Comparison of ENCODE assay signal across 17 cellular contexts in the genomic region with DNA sequence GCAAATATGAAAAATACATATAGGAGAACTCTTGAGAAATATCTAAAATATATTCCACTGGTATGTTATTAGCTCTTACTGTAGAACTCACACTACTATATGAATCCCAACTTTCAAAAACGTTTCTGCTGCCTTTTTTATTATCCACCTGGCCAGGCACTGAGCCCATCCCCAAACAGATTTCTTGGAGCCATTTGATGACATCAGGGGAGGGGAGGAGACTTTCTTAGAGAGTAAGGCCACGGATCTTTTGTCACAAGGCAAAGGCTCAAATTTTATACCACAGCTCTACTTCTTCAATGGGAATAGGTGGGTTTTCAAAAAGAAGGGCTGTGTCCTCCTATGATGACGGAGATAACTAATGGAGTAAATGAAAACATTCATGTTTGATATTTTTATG.
"Had no signal": no experiment of that assay in that cellular context is flagged by ENCODE, and none has a peak within 500 bp of the region (broad histone marks: within the 10 kb centered on the region; RNA-seq: fewer than 3 reads in every experiment).

No MANE protein-coding gene starts in this region.

- H3K27me3 ChIP-seq: right atrium auricular region, tibial artery had no signal

- H3K4me1 ChIP-seq: right atrium auricular region, tibial artery had no signal

- H3K27ac ChIP-seq: right atrium auricular region, tibial artery had no signal

- DNase-seq: activated CD4-positive, alpha-beta memory T cell treated with anti-CD3 and anti-CD28 coated beads for 36 hours; activated CD4-positive, alpha-beta T cell treated with anti-CD3 and anti-CD28 coated beads for 36 hours; activated naive CD8-positive, alpha-beta T cell treated with anti-CD3 and anti-CD28 coated beads for 36 hours; amygdala; effector memory CD8-positive, alpha-beta T cell; islet precursor cell; midbrain; nephron progenitor cell; occipital lobe; stimulated activated CD4-positive, alpha-beta T cell treated with anti-CD3 and anti-CD28 coated beads, Interleukin-12 subunit alpha, Interleukin-12 subunit beta, amount 100 ng/mL, for 4 hours; stimulated activated CD4-positive, alpha-beta T cell treated with anti-CD3 and anti-CD28 coated beads, Interleukin-2, amount 100 ng/mL, for 24 hours; stimulated activated naive CD4-positive, alpha-beta T cell treated with Interleukin-2 at 50 U/mL for 16 hours; substantia nigra; tibial artery had no signal

- H3K9me3 ChIP-seq: right atrium auricular region, tibial artery had no signal

- H3K4me3 Mint-ChIP-seq: activated CD4-positive, alpha-beta memory T cell treated with anti-CD3 and anti-CD28 coated beads for 36 hours; activated CD4-positive, alpha-beta T cell treated with anti-CD3 and anti-CD28 coated beads for 36 hours; activated naive CD8-positive, alpha-beta T cell treated with anti-CD3 and anti-CD28 coated beads for 36 hours; effector memory CD8-positive, alpha-beta T cell; nephron progenitor cell had no signal

- H3K4me3 ChIP-seq: lung, right atrium auricular region, tibial artery had no signal

- H3K4me1 Mint-ChIP-seq: activated CD4-positive, alpha-beta T cell treated with anti-CD3 and anti-CD28 coated beads for 36 hours; activated naive CD8-positive, alpha-beta T cell treated with anti-CD3 and anti-CD28 coated beads for 36 hours had no signal

- H3K9me3 Mint-ChIP-seq: activated naive CD8-positive, alpha-beta T cell treated with anti-CD3 and anti-CD28 coated beads for 36 hours; nephron progenitor cell had no signal

- H3K36me3 Mint-ChIP-seq: activated CD4-positive, alpha-beta memory T cell treated with anti-CD3 and anti-CD28 coated beads for 36 hours; activated naive CD8-positive, alpha-beta T cell treated with anti-CD3 and anti-CD28 coated beads for 36 hours had no signal

- H3K27me3 Mint-ChIP-seq: activated CD4-positive, alpha-beta memory T cell treated with anti-CD3 and anti-CD28 coated beads for 36 hours; activated CD4-positive, alpha-beta T cell treated with anti-CD3 and anti-CD28 coated beads for 36 hours; activated naive CD8-positive, alpha-beta T cell treated with anti-CD3 and anti-CD28 coated beads for 36 hours; effector memory CD8-positive, alpha-beta T cell had no signal

- H3K36me3 ChIP-seq: right atrium auricular region, tibial artery had no signal

- H3K27ac Mint-ChIP-seq: activated CD4-positive, alpha-beta memory T cell treated with anti-CD3 and anti-CD28 coated beads for 36 hours; activated CD4-positive, alpha-beta T cell treated with anti-CD3 and anti-CD28 coated beads for 36 hours; activated naive CD8-positive, alpha-beta T cell treated with anti-CD3 and anti-CD28 coated beads for 36 hours; effector memory CD8-positive, alpha-beta T cell; nephron progenitor cell; progenitor cell of endocrine pancreas had no signal
